16 cellular contexts compared by ENCODE assay signal in the genomic region with DNA sequence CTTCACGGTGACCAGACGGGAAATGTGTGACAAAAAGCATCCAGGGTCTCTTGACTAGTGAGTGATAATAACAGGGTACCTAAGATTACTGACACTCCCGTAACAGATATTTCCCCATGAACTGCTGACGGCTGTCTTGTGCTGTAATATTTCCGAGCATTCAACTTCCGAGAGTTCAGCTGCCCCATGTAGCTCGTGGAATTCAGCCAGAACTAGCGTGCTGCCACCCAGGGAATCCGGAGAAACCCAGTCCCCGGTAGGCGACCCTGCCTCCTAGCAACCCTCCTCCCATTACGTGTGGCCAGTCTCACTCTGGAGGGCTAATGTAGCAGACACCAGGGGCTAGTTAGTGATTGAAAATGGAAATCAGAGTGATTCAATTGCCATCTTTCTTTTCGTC.
DNase-seq lines count a peak whose midpoint lies in the region; TF ChIP-seq lines count a peak whose summit lies in the region.
"Had no signal": no experiment of that assay in that cellular context is flagged by ENCODE, and none has a peak within 500 bp of the region (broad histone marks: within the 10 kb centered on the region; RNA-seq: fewer than 3 reads in every experiment).

No MANE protein-coding gene starts in this region.

- no peak for TF ChIP-seq CTCF in astrocyte of the cerebellum (IDR thresholded peaks at IDR 0.05; ENCODE audit: low read depth, low read length, missing control alignments)

- DNase-seq in NCI-H1092 (lab: John Stamatoyannopoulos, UW) (peak; percentile 7), astrocyte of the cerebellum (ENCODE audit: low read depth) (no peak), iPS-NIHi7 (ENCODE audit: extremely low spot score) (peak; percentile 15), retina (peak; percentile 5), NCI-H187 (lab: John Stamatoyannopoulos, UW) (no peak), pons (ENCODE audit: low spot score) (no peak)
- DNase-seq in stimulated activated CD4-positive, alpha-beta T cell treated with anti-CD3 and anti-CD28 coated beads, Interleukin-4, amount 100 ng/mL, for 4 hours, result no peak
- DNase-seq: ACHN, AML-193, Calu3, DMS79, NCI-H1930, NCI-H2171 treated with DMSO at 0.1 percent for 48 hours, NCI-H446 treated with DMSO at 0.1 percent for 48 hours, NCI-H748 treated with DMSO at 0.1 percent for 48 hours had no signal

- peak overlapping the region; percentile 20 for H3K4me3 ChIP-seq in astrocyte of the cerebellum (ENCODE audit: low read depth, low read length)
- H3K4me3 ChIP-seq: SK-N-MC had no signal

- in situ Hi-C loops in astrocyte of the cerebellum (cut with HindIII; ENCODE audit: low sequenced_read_pairs), result no loop called here

Comparison
In these comparisons a context has a peak if more than half of its experiments do, and no peak if none do; other contexts are left out.
1. DNase-seq: peak in NCI-H1092 (single experiment), iPS-NIHi7 (single experiment) and retina (single experiment); none in astrocyte of the cerebellum (single experiment), NCI-H187 (0 of 2), stimulated activated CD4-positive, alpha-beta T cell treated with anti-CD3 and anti-CD28 coated beads, Interleukin-4, amount 100 ng/mL, for 4 hours (0 of 2) and pons (single experiment).